In the genomic region with DNA sequence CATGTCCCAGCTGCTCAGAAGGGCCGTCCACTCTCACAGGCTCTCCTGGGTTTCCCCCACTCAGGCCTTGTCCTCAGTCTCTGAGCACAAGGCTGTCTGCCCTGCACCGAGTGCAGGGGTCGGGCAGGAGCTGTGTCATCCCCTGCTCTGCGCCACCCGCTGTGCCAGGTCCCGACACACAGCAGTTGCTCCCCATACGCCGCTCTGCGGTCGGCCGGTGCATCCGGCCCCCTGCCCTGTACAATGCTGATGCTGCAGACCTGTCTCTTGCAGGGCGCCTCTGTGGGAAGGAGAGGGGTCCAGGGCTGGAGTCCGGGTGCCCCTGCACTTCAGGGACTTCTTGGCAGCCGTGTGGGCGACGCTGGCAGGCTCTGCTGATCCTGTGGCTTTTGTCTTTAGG, we compare ENCODE assay signal across 23 cellular contexts. TPM values are rescaled to one million over a fixed set of nuclear protein-coding genes. Genes with fewer than 3 reads are reported as not detected.
"Had no signal": no experiment of that assay in that cellular context is flagged by ENCODE, and none has a peak within 500 bp of the region (broad histone marks: within the 10 kb centered on the region; RNA-seq: fewer than 3 reads in every experiment).

No MANE protein-coding gene starts in this region.

- ATAC-seq: gastrocnemius medialis; heart right ventricle; left cardiac atrium; left lung; left ventricle myocardium superior; naive thymus-derived CD8-positive, alpha-beta T cell had no signal

- H3K27me3 ChIP-seq: dorsolateral prefrontal cortex, esophagus squamous epithelium, gastrocnemius medialis, heart right ventricle, left lung had no signal

- H3K4me3 ChIP-seq: coronary artery, dorsolateral prefrontal cortex, esophagus squamous epithelium, gastrocnemius medialis, heart right ventricle, left lung, lower lobe of right lung had no signal

- H3K27ac ChIP-seq: coronary artery, dorsolateral prefrontal cortex, esophagus squamous epithelium, gastrocnemius medialis, heart right ventricle, left lung, lower lobe of right lung had no signal

- H3K9me3 ChIP-seq: esophagus squamous epithelium, gastrocnemius medialis, heart right ventricle, left lung, lower lobe of right lung had no signal

- DNase-seq: dermis blood vessel endothelial cell; dorsolateral prefrontal cortex; effector CD4-positive, alpha-beta T cell; effector memory CD4-positive, alpha-beta T cell; esophagus squamous epithelium; foreskin fibroblast; foreskin melanocyte; gastrocnemius medialis; glutamatergic neuron; head of caudate nucleus; heart right ventricle; hippocampal formation; left cardiac atrium; left lung; left ventricle myocardium superior; lower lobe of right lung; mesendoderm; midbrain; naive B cell; naive thymus-derived CD8-positive, alpha-beta T cell had no signal

RNA-seq across cellular contexts. Expression of a gene that starts 34.3 kb away (rescaled TPM):
- total RNA-seq: gastrocnemius medialis; kidney epithelial cell; left ventricle myocardium superior; lower lobe of right lung; mononuclear cell; naive thymus-derived CD8-positive, alpha-beta T cell had no signal
